1 cellular context compared by ENCODE assay signal in the genomic region with DNA sequence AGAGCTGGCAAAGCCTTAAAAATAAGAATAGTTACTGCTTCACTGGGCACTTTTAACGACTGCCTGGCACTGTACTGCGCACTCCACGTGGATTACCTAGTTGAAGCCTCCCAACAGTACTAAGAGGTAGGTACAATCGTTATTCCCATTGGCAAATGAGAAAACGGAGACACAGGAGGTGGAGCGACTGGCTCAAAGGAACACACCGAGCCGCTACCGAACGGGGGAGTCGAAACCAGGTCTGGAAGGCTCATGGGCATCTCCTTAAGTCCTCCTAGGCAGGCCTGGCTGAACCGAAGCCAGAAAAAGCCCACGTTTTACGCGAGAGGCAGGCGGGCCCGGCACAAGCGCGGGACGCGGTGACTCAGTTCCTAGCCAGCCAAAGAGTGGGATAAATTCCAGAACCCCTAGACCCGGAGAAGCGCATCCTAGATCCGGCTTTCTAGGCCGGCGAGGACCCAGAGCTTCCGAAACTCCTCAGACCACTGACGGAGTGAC.
TF ChIP-seq lines count a peak whose summit lies in the region.

No MANE protein-coding gene starts in this region.

TF ChIP-seq in A549, 52 proteins besides CTCF, POLR2A, EP300 and RAD21 (continued from another document):
- TF ChIP-seq CBX8 (IDR thresholded peaks at IDR 0.05) (no peak), EHF (CRISPR knock-in tag; IDR thresholded peaks at IDR 0.05) (no peak), MYC (IDR thresholded peaks at IDR 0.05; ENCODE audit: borderline replicate concordance, low read length) (no peak), GATA3 (IDR thresholded peaks at IDR 0.05; ENCODE audit: borderline replicate concordance) (no peak), RCOR1 (IDR thresholded peaks at IDR 0.05; ENCODE audit: low read depth, low read length) (no peak), ESRRA (IDR thresholded peaks at IDR 0.05; ENCODE audit: borderline replicate concordance, low read length) (no peak), NFE2L2 (conservative IDR thresholded peaks at IDR 0.05; ENCODE audit: low read length) (no peak), FOSB (CRISPR knock-in tag; IDR thresholded peaks at IDR 0.05) (no peak), ZNF302 (CRISPR knock-in tag; IDR thresholded peaks at IDR 0.05) (no peak), HOXB13 (CRISPR knock-in tag; IDR thresholded peaks at IDR 0.05; ENCODE audit: low read depth) (no peak), FOSL2 (IDR thresholded peaks at IDR 0.05) (no peak), FOSL2 (CRISPR knock-in tag; IDR thresholded peaks at IDR 0.05) (peak; percentile 44), TP53 (CRISPR knock-in tag; IDR thresholded peaks at IDR 0.05) (0 out of 2 replicates have a peak, but pooled peaks have one; percentile 32)
- TF ChIP-seq, protein P1, sequence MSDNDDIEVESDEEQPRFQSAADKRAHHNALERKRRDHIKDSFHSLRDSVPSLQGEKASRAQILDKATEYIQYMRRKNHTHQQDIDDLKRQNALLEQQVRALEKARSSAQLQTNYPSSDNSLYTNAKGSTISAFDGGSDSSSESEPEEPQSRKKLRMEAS (IDR thresholded peaks at IDR 0.05): peak; percentile 47; the same call in 1 of the 2 replicates
